In genomic region chr5:17852701-17853100, GRCh38 we compare ENCODE assay signal across 23 cellular contexts.
"Had no signal": no experiment of that assay in that cellular context is flagged by ENCODE, and none has a peak within 500 bp of the region (broad histone marks: within the 10 kb centered on the region; RNA-seq: fewer than 3 reads in every experiment).

No MANE protein-coding gene starts in this region.

- H3K27me3 Mint-ChIP-seq: activated CD4-positive, alpha-beta T cell treated with anti-CD3 and anti-CD28 coated beads, Interleukin-2, amount 10 ng/mL, durations not matched to agents 24 days and 14 days; activated CD8-positive, alpha-beta memory T cell treated with anti-CD3 and anti-CD28 coated beads, Interleukin-2, amount 10 ng/mL, durations not matched to agents 7 days and 5 days; activated naive CD4-positive, alpha-beta T cell treated with anti-CD3 and anti-CD28 coated beads, Interleukin-2, amount 50 U/mL, for 24 hours; activated T-cell treated with anti-CD3 and anti-CD28 coated beads, Interleukin-2, amount 50 U/mL, for 24 hours had no signal

- ATAC-seq: activated CD8-positive, alpha-beta memory T cell treated with anti-CD3 and anti-CD28 coated beads, Interleukin-2, amount 10 ng/mL, durations not matched to agents 7 days and 5 days; K562; WTC11 had no signal

- H3K4me1 Mint-ChIP-seq: activated CD4-positive, alpha-beta T cell treated with anti-CD3 and anti-CD28 coated beads, Interleukin-2, amount 10 ng/mL, durations not matched to agents 24 days and 14 days; activated CD8-positive, alpha-beta memory T cell treated with anti-CD3 and anti-CD28 coated beads, Interleukin-2, amount 10 ng/mL, durations not matched to agents 7 days and 5 days; activated naive CD4-positive, alpha-beta T cell treated with anti-CD3 and anti-CD28 coated beads, Interleukin-2, amount 50 U/mL, for 24 hours; WTC11 had no signal

- H3K27ac Mint-ChIP-seq: activated CD4-positive, alpha-beta T cell treated with anti-CD3 and anti-CD28 coated beads, Interleukin-2, amount 10 ng/mL, durations not matched to agents 24 days and 14 days; activated CD8-positive, alpha-beta memory T cell treated with anti-CD3 and anti-CD28 coated beads, Interleukin-2, amount 10 ng/mL, durations not matched to agents 7 days and 5 days; activated naive CD4-positive, alpha-beta T cell treated with anti-CD3 and anti-CD28 coated beads, Interleukin-2, amount 50 U/mL, for 24 hours; activated T-cell treated with anti-CD3 and anti-CD28 coated beads, Interleukin-2, amount 50 U/mL, for 24 hours; activated T-helper 1 cell treated with anti-CD3 and anti-CD28 coated beads, Interleukin-12 subunit alpha, Interleukin-12 subunit beta, Interleukin-2, Interleukin-4 antibody, amounts not matched to agents 30 ng/mL and 10 ng/mL and 1 ng/mL, durations not matched to agents 14 hours and 24 hours and 36 hours; T-helper 1 cell treated with Interleukin-12 subunit alpha and Interleukin-12 subunit beta and Interleukin-4 antibody, amounts not matched to agents 30 μg/mL and 1 μg/mL, for 36 hours; WTC11 had no signal

- H3K9me3 Mint-ChIP-seq: WTC11 had no signal

- H3K4me3 Mint-ChIP-seq: activated CD4-positive, alpha-beta T cell treated with anti-CD3 and anti-CD28 coated beads, Interleukin-2, amount 10 ng/mL, durations not matched to agents 24 days and 14 days; activated CD8-positive, alpha-beta memory T cell treated with anti-CD3 and anti-CD28 coated beads, Interleukin-2, amount 10 ng/mL, durations not matched to agents 7 days and 5 days; activated naive CD4-positive, alpha-beta T cell treated with anti-CD3 and anti-CD28 coated beads, Interleukin-2, amount 50 U/mL, for 24 hours; activated T-cell treated with anti-CD3 and anti-CD28 coated beads, Interleukin-2, amount 50 U/mL, for 24 hours; activated T-helper 1 cell treated with anti-CD3 and anti-CD28 coated beads, Interleukin-12 subunit alpha, Interleukin-12 subunit beta, Interleukin-2, Interleukin-4 antibody, amounts not matched to agents 30 ng/mL and 10 ng/mL and 1 ng/mL, durations not matched to agents 14 hours and 24 hours and 36 hours; T-helper 1 cell treated with Interleukin-12 subunit alpha and Interleukin-12 subunit beta and Interleukin-4 antibody, amounts not matched to agents 30 μg/mL and 1 μg/mL, for 36 hours; WTC11 had no signal

- DNase-seq: activated CD4-positive, alpha-beta T cell treated with anti-CD3 and anti-CD28 coated beads for 1 hour; activated CD4-positive, alpha-beta T cell treated with anti-CD3 and anti-CD28 coated beads, Interleukin-2, amount 10 ng/mL, durations not matched to agents 24 days and 14 days; activated CD4-positive, alpha-beta T cell treated with anti-CD3 and anti-CD28 coated beads, Interleukin-2, amount 50 U/mL, for 48 hours; activated CD8-positive, alpha-beta memory T cell treated with anti-CD3 and anti-CD28 coated beads, Interleukin-2, amount 10 ng/mL, durations not matched to agents 7 days and 5 days; activated effector memory CD4-positive, alpha-beta T cell treated with Interleukin-2 at 50 U/mL for 16 hours; activated naive CD4-positive, alpha-beta T cell; activated T-cell treated with anti-CD3 and anti-CD28 coated beads, Interleukin-2, amount 50 U/mL, for 24 hours; amniotic stem cell; Karpas-422; MM.1S; NCI-H1105; NCI-H1436 treated with DMSO at 0.1 percent for 48 hours; NCI-H187; NCI-H2081; NCI-H446; NCI-H524; SHP77; T-helper 9 cell had no signal

- H3K36me3 Mint-ChIP-seq: activated CD8-positive, alpha-beta memory T cell treated with anti-CD3 and anti-CD28 coated beads, Interleukin-2, amount 10 ng/mL, durations not matched to agents 7 days and 5 days; activated naive CD4-positive, alpha-beta T cell treated with anti-CD3 and anti-CD28 coated beads, Interleukin-2, amount 50 U/mL, for 24 hours; WTC11 had no signal
